In the genomic region with DNA sequence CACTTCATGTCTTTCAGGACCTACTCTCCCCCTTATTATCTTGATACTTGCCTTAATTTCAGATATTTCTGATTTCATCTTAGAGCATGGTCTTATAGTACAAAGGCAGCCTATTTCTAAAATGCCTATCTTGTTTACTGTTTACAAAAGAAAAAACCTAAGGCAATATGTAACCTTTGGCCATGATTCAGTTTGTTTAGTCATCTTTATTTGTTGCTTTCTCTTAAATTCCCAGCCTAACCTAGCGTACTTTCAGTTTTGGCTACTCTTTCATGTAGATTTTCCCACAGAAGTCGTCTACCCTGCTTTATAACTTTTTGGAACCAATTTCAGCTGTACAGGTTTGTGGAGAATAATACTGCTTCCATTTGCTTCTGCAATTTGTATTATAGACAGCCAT, we compare ENCODE assay signal across 19 cellular contexts.
"Had no signal": no experiment of that assay in that cellular context is flagged by ENCODE, and none has a peak within 500 bp of the region (broad histone marks: within the 10 kb centered on the region; RNA-seq: fewer than 3 reads in every experiment).

No MANE protein-coding gene starts in this region.

- H3K4me1 Mint-ChIP-seq: activated CD4-positive, alpha-beta T cell treated with anti-CD3 and anti-CD28 coated beads, Interleukin-2, amount 10 ng/mL, durations not matched to agents 7 days and 5 days; activated naive CD4-positive, alpha-beta T cell treated with anti-CD3 and anti-CD28 coated beads, Interleukin-2, amount 10 ng/mL, durations not matched to agents 7 days and 5 days; natural killer cell had no signal

- H3K27ac ChIP-seq: body of pancreas, prostate gland, testis, upper lobe of right lung had no signal

- H3K36me3 ChIP-seq: prostate gland had no signal

- H3K27me3 Mint-ChIP-seq: activated CD4-positive, alpha-beta T cell treated with anti-CD3 and anti-CD28 coated beads, Interleukin-2, amount 10 ng/mL, durations not matched to agents 7 days and 5 days; activated naive CD4-positive, alpha-beta T cell treated with anti-CD3 and anti-CD28 coated beads, Interleukin-2, amount 10 ng/mL, durations not matched to agents 7 days and 5 days had no signal

- ATAC-seq: body of pancreas, natural killer cell, sciatic nerve, SK-N-SH treated with all-trans-retinoic acid at 6 μM for 48 hours, upper lobe of right lung had no signal

- H3K4me3 Mint-ChIP-seq: activated CD4-positive, alpha-beta T cell treated with anti-CD3 and anti-CD28 coated beads, Interleukin-2, amount 10 ng/mL, durations not matched to agents 7 days and 5 days; activated naive CD4-positive, alpha-beta T cell treated with anti-CD3 and anti-CD28 coated beads, Interleukin-2, amount 10 ng/mL, durations not matched to agents 7 days and 5 days; natural killer cell; T-helper 1 cell treated with Interleukin-12 subunit alpha and Interleukin-12 subunit beta and Interleukin-4 antibody, amounts not matched to agents 30 μg/mL and 1 μg/mL, for 36 hours had no signal

- DNase-seq: activated CD4-positive, alpha-beta T cell treated with anti-CD3 and anti-CD28 coated beads, Interleukin-2, amount 10 ng/mL, durations not matched to agents 7 days and 5 days; activated CD4-positive, CD25-positive, alpha-beta regulatory T cell; activated CD8-positive, alpha-beta memory T cell treated with anti-CD3 and anti-CD28 coated beads for 24 hours; activated naive CD4-positive, alpha-beta T cell treated with anti-CD3 and anti-CD28 coated beads, Interleukin-2, amount 10 ng/mL, durations not matched to agents 7 days and 5 days; body of pancreas; hypothalamus; natural killer cell; nucleus accumbens; stimulated activated CD4-positive, alpha-beta T cell treated with anti-CD3 and anti-CD28 coated beads, Interleukin-2, amount 100 ng/mL, for 24 hours; stimulated activated naive CD4-positive, alpha-beta T cell treated with Interleukin-2 at 50 U/mL for 16 hours; testis; upper lobe of right lung had no signal

- H3K27me3 ChIP-seq: body of pancreas, testis, upper lobe of right lung had no signal

- H3K4me3 ChIP-seq: body of pancreas, lung, prostate gland, testis, upper lobe of right lung had no signal

- FAIRE-seq: endothelial cell of umbilical vein had no signal

- H3K9me3 ChIP-seq: body of pancreas, prostate gland, testis, upper lobe of right lung had no signal

- H3K27ac Mint-ChIP-seq: activated CD4-positive, alpha-beta T cell treated with anti-CD3 and anti-CD28 coated beads, Interleukin-2, amount 10 ng/mL, durations not matched to agents 7 days and 5 days; activated naive CD4-positive, alpha-beta T cell treated with anti-CD3 and anti-CD28 coated beads, Interleukin-2, amount 10 ng/mL, durations not matched to agents 7 days and 5 days; activated T-helper 2 cell treated with anti-CD3 and anti-CD28 coated beads, Interferon-gamma antibody, Interleukin-2, Interleukin-4, amounts not matched to agents 10 μg/mL and 5 μg/mL and 100 μg/mL, durations not matched to agents 14 hours and 24 hours and 36 hours; natural killer cell; T-helper 1 cell treated with Interleukin-12 subunit alpha and Interleukin-12 subunit beta and Interleukin-4 antibody, amounts not matched to agents 30 μg/mL and 1 μg/mL, for 36 hours had no signal

- H3K4me1 ChIP-seq: prostate gland, testis, upper lobe of right lung had no signal

- H3K9me3 Mint-ChIP-seq: activated CD4-positive, alpha-beta T cell treated with anti-CD3 and anti-CD28 coated beads, Interleukin-2, amount 10 ng/mL, durations not matched to agents 7 days and 5 days; activated naive CD4-positive, alpha-beta T cell treated with anti-CD3 and anti-CD28 coated beads, Interleukin-2, amount 10 ng/mL, durations not matched to agents 7 days and 5 days; activated T-helper 2 cell treated with anti-CD3 and anti-CD28 coated beads, Interferon-gamma antibody, Interleukin-2, Interleukin-4, amounts not matched to agents 10 μg/mL and 5 μg/mL and 100 μg/mL, durations not matched to agents 14 hours and 24 hours and 36 hours; natural killer cell; T-helper 1 cell treated with Interleukin-12 subunit alpha and Interleukin-12 subunit beta and Interleukin-4 antibody, amounts not matched to agents 30 μg/mL and 1 μg/mL, for 36 hours had no signal
